Comparison of ENCODE assay signal across 8 cellular contexts in the genomic region with DNA sequence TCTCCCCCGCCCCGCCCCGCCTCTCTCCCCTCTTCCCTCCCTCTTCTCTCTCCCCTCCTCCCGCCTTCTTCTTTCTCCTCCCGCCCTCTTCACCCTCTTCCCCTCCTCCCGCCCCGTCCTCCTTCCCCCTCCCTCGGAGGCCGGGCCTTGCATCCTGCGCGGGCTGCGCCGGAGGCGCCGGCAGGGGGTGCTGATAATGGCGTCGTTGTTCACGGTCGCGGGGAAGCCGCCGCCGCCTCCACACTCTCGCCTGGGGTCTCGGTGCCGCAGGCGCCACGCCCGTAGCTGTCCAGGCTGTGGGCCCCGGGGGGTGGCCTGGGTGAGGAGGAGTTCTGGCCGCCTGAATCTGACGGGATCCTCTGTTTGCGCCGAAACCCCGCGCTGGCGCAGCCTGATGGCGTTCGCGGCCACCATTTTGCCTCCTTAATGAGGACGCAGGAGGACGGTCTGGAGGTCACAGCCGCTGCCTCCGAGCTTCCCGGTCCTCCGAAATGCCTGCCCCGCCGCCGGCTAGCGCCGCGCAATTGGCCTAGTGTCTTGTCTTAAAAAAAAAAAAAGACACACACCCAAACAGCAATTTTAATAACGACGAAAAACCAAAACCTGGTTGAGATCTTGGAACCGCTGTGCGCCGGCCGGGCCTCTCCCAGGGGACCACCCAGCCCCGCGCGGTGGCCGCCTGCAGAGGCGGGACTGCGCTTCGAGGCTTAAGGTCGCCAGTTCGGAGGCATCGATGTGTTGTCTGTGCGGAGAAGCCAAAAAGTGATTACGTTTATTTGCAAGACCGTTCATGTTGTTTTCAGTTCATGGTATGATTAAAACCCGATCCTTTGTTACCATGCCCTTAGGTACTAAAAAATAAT.
A peak's percentile ranks its signal among the peaks of the same experiment; 100 is the strongest.
DNase-seq lines count a peak whose midpoint lies in the region; ATAC-seq, FAIRE-seq and TF ChIP-seq lines count a peak whose summit lies in the region.

No MANE protein-coding gene starts in this region.

- H3K4me1 ChIP-seq in keratinocyte (ENCODE audit: control insufficient read depth, extremely low read depth, insufficient read depth, low read length): peaks cover 12% of the 10 kb centered on the region

- H3K36me3 Mint-ChIP-seq in central memory CD8-positive, alpha-beta T cell (ENCODE audit: insufficient read depth): peaks cover 32% of the 10 kb centered on the region

- H3K9ac ChIP-seq in keratinocyte (ENCODE audit: control insufficient read depth, extremely low read depth, insufficient read depth, low read length): peak overlapping the region; percentile 98

- no peaks in the 10 kb centered on the region for H3K9me3 Mint-ChIP-seq in central memory CD8-positive, alpha-beta T cell

- peak overlapping the region; percentile 89 for H3K4me2 ChIP-seq in keratinocyte (ENCODE audit: control insufficient read depth, extremely low read depth, insufficient read depth, low read depth, low read length)

- dilution Hi-C loops in keratinocyte (cut with MboI; ENCODE audit: extremely low pct_ligation_motif_present, low sequenced_read_pairs): no loop called here

- peak overlapping the region; percentile 90 for H2AFZ ChIP-seq in keratinocyte (ENCODE audit: control insufficient read depth, low read length)

- TF ChIP-seq CTCF in keratinocyte (optimal IDR thresholded peaks at IDR 0.05 in 1 of 3, IDR thresholded peaks at IDR 0.05 in 1 of 3, conservative IDR thresholded peaks at IDR 0.05 in 1 of 3; ENCODE audit: extremely low read depth in 1 of 3, insufficient read depth in 2 of 3, low read length in 3 of 3): peak in 2 of 3 experiments; percentile 44 to 55

- no peaks in the 10 kb centered on the region for H3K9me3 ChIP-seq in keratinocyte (ENCODE audit: control insufficient read depth, low read depth, low read length)

- peak overlapping the region; percentile 99 for H3K27ac Mint-ChIP-seq in central memory CD8-positive, alpha-beta T cell (ENCODE audit: low read depth)

- H3K27me3 ChIP-seq in keratinocyte (ENCODE audit: control insufficient read depth, extremely low read depth, insufficient read depth, low read length): no peaks in the 10 kb centered on the region

- no peak for FAIRE-seq in keratinocyte (lab: Jason Lieb, UNC)

- H3K27me3 Mint-ChIP-seq in central memory CD8-positive, alpha-beta T cell: no peaks in the 10 kb centered on the region

- H3K9me1 ChIP-seq in keratinocyte (ENCODE audit: control insufficient read depth, extremely low read depth, insufficient read depth, low read length): no peaks in the 10 kb centered on the region

- no peaks in the 10 kb centered on the region for H4K20me1 ChIP-seq in keratinocyte (ENCODE audit: control insufficient read depth, extremely low read depth, insufficient read depth, low read length)

- DNase-seq in AML-193 (lab: John Stamatoyannopoulos, UW) (peak; percentile 72 to 74), NCI-H345 (lab: John Stamatoyannopoulos, UW) (peak; percentile 96), keratinocyte (ENCODE audit: low read depth, low spot score) (no peak)
- peak; percentile 89 to 94 (median 94) for DNase-seq in activated CD4-positive, CD25-positive, alpha-beta regulatory T cell (lab: John Stamatoyannopoulos, UW)
- DNase-seq in central memory CD8-positive, alpha-beta T cell (ENCODE audit: low spot score in 2 of 2): peak; percentile 90 to 95
- DNase-seq in stimulated activated CD4-positive, alpha-beta T cell treated with anti-CD3 and anti-CD28 coated beads, Interleukin-12 subunit alpha, Interleukin-12 subunit beta, amount 100 ng/mL, for 48 hours (ENCODE audit: low read depth in 2 of 3, low spot score in 1 of 3): peak; percentile 80 to 91 (median 85)

- peak overlapping the region; percentile 61 to 87 (median 77) for H3K4me3 ChIP-seq in keratinocyte (ENCODE audit: control insufficient read depth in 2 of 3, extremely low read depth in 1 of 3, insufficient read depth in 2 of 3, low read depth in 1 of 3, low read length in 3 of 3)

- peak overlapping the region; percentile 94 for H3K4me3 Mint-ChIP-seq in central memory CD8-positive, alpha-beta T cell

- peak overlapping the region; percentile 99 for H3K27ac ChIP-seq in keratinocyte (ENCODE audit: control insufficient read depth, insufficient read depth, low read length)

- H3K79me2 ChIP-seq in keratinocyte (ENCODE audit: control insufficient read depth, insufficient read depth, low read length): no peaks in the 10 kb centered on the region

- no peaks in the 10 kb centered on the region for H3K36me3 ChIP-seq in keratinocyte (ENCODE audit: control insufficient read depth in 2 of 2, extremely low read depth in 1 of 2, insufficient read depth in 2 of 2, low read length in 2 of 2)

- peaks cover 13% of the 10 kb centered on the region for H3K4me1 Mint-ChIP-seq in central memory CD8-positive, alpha-beta T cell

- ATAC-seq in GM19025 (IDR thresholded peaks at IDR 0.05; ENCODE audit: low read depth, unreplicated experiment) (peak; percentile 62), HG03342 (IDR thresholded peaks at IDR 0.05; ENCODE audit: unreplicated experiment) (peak; percentile 65)
- ATAC-seq in central memory CD8-positive, alpha-beta T cell (replicated peaks; ENCODE audit: extremely low read depth, poor library complexity, severe bottlenecking): peak; percentile 72
